In genomic region chr17:30236807-30237206, GRCh38 we compare ENCODE assay signal across 8 cellular contexts. TPM values are rescaled to one million over a fixed set of nuclear protein-coding genes. Genes with fewer than 3 reads are reported as not detected.
DNase-seq lines count a peak whose midpoint lies in the region; ATAC-seq, FAIRE-seq and TF ChIP-seq lines count a peak whose summit lies in the region.

No MANE protein-coding gene starts in this region.

- H3K36me3 ChIP-seq in fibroblast of lung (ENCODE audit: control insufficient read depth, insufficient read depth, low read length), result no peaks in the 10 kb centered on the region

- no peaks in the 10 kb centered on the region for H4K20me1 ChIP-seq in fibroblast of lung (ENCODE audit: control insufficient read depth, extremely low read depth, insufficient read depth, low read length)

- peaks cover 52 to 64% of the 10 kb centered on the region in 2 donors for H3K27me3 Mint-ChIP-seq in T-cell
- H3K27me3 Mint-ChIP-seq in osteocyte (ENCODE audit: unreplicated experiment), result peaks cover 42% of the 10 kb centered on the region

- peaks cover 17 to 34% (median 25%) of the 10 kb centered on the region in 3 donors for H3K4me1 Mint-ChIP-seq in T-cell
- peaks cover 14% of the 10 kb centered on the region for H3K4me1 Mint-ChIP-seq in osteocyte (ENCODE audit: unreplicated experiment)

- H2AFZ ChIP-seq in fibroblast of lung (ENCODE audit: low read length), result no peak overlapping the region

- H3K36me3 Mint-ChIP-seq in T-cell (no peaks in the 10 kb centered on the region), osteocyte (ENCODE audit: unreplicated experiment) (no peaks in the 10 kb centered on the region)

- H3K9me3 Mint-ChIP-seq in T-cell (no peaks in the 10 kb centered on the region), osteocyte (ENCODE audit: unreplicated experiment) (no peaks in the 10 kb centered on the region)

- ATAC-seq in T-cell (replicated peaks in 1 of 4) (no peak), HG02623 (IDR thresholded peaks at IDR 0.05; ENCODE audit: unreplicated experiment) (no peak)

- H3K79me2 ChIP-seq in fibroblast of lung (ENCODE audit: control insufficient read depth, insufficient read depth, low read length), result no peaks in the 10 kb centered on the region

- H3K4me3 ChIP-seq in GM12865 (ENCODE audit: low read depth, low read length) (peak overlapping the region; percentile 26), fibroblast of lung (replicated peaks in 1 of 4; ENCODE audit: control extremely low read depth in 1 of 4, insufficient read depth in 1 of 4, low read depth in 3 of 4, low read length in 4 of 4) (peak overlapping the region in 1 of 4 experiments; percentile 3)

- H3K9me3 ChIP-seq in fibroblast of lung (ENCODE audit: control insufficient read depth, insufficient read depth, low read depth, low read length), result no peaks in the 10 kb centered on the region

- FAIRE-seq in H54 (lab: Jason Lieb, UNC), result no peak

- TF ChIP-seq POLR2A in H54 (IDR thresholded peaks at IDR 0.05; ENCODE audit: low read depth, low read length), result no peak

- no peak overlapping the region for H3K27ac ChIP-seq in fibroblast of lung (ENCODE audit: insufficient read depth, low read length)

- peak; percentile 92 for DNase-seq in 8988T
- peak; percentile 51 for DNase-seq in GM12865 (ENCODE audit: low read depth)
- DNase-seq in T-cell, result peak in 1 of 34 experiments; percentile 9
- DNase-seq in fibroblast of lung (ENCODE audit: low read depth in 2 of 2), result peak; percentile 27 to 39
- DNase-seq in osteocyte (ENCODE audit: extremely low spot score, unreplicated experiment), result peak; percentile 89
- no peak for DNase-seq in H54 (ENCODE audit: insufficient read length, low spot score)
- no peak for DNase-seq in NCI-H1694 treated with DMSO at 0.1 percent for 48 hours (lab: John Stamatoyannopoulos, UW)

- H3K4me2 ChIP-seq in fibroblast of lung (ENCODE audit: extremely low read depth, insufficient read depth, low read length), result peak overlapping the region; percentile 66

- peak; percentile 48 for TF ChIP-seq CTCF in GM12865 (IDR thresholded peaks at IDR 0.05; ENCODE audit: insufficient read depth, low read depth, low read length, missing control alignments)
- TF ChIP-seq CTCF in fibroblast of lung (conservative IDR thresholded peaks at IDR 0.05 in 1 of 2, IDR thresholded peaks at IDR 0.05 in 1 of 2; ENCODE audit: low read depth in 1 of 2, low read length in 2 of 2), result peak; percentile 31 to 35
- TF ChIP-seq CTCF in osteocyte (IDR thresholded peaks at IDR 0.05), result peak; percentile 49

- peak overlapping the region; percentile 17 to 80 (median 25) for H3K4me3 Mint-ChIP-seq in T-cell
- no peak overlapping the region for H3K4me3 Mint-ChIP-seq in osteocyte (ENCODE audit: unreplicated experiment)

- POLR2A ChIA-PET in T-cell (lab: Charles Lee), result no interaction called here

- H3K27ac Mint-ChIP-seq in T-cell, result no peak overlapping the region
- H3K27ac Mint-ChIP-seq in osteocyte (ENCODE audit: unreplicated experiment), result no peak overlapping the region

- peaks cover 3% of the 10 kb centered on the region for H3K4me1 ChIP-seq in fibroblast of lung (ENCODE audit: control insufficient read depth, extremely low read depth, insufficient read depth, low read length)

- H3K27me3 ChIP-seq in fibroblast of lung (ENCODE audit: control insufficient read depth, insufficient read depth, low read length), result peaks cover 48% of the 10 kb centered on the region

- CTCF ChIA-PET in T-cell (lab: Charles Lee), result no interaction called here

- no peak overlapping the region for H3K9ac ChIP-seq in fibroblast of lung (ENCODE audit: insufficient read depth, low read length)

RNA-seq across cellular contexts. Expression of gene SLC6A4, which starts 1.3 kb away (rescaled TPM):
- under 1 TPM in 2 of 5 donors, not detected in 3; 0.18 to 0.32 TPM for total RNA-seq in T-cell
- total RNA-seq in fibroblast of lung, result under 0.01 TPM in 1 of 2 replicates, not detected in the other
- 0.02 TPM in 1 of 2 replicates, not detected in the other for polyA plus RNA-seq in fibroblast of lung
- not detected in 2 replicates for polyA plus RNA-seq in fibroblast of lung (2012)
- not detected in 2 replicates for polyA minus RNA-seq in fibroblast of lung (ENCODE audit: low replicate concordance)
- total RNA-seq in osteocyte, result 0.10 and 0.16 TPM in 2 replicates

RNA-seq across cellular contexts. Expression of gene BLMH, which starts 54.9 kb away (rescaled TPM):
- 10 to 100 TPM; 38.8 to 60.2 (median 47.4) TPM for total RNA-seq in T-cell
- total RNA-seq in fibroblast of lung, result 23.0 and 27.5 TPM in 2 replicates
- polyA plus RNA-seq in fibroblast of lung, result 25.7 and 26.1 TPM in 2 replicates
- 27.3 and 29.8 TPM in 2 replicates for polyA plus RNA-seq in fibroblast of lung (2012)
- 8.3 and 12.6 TPM in 2 replicates for polyA minus RNA-seq in fibroblast of lung (ENCODE audit: low replicate concordance)
- 67.0 TPM in 2 replicates for total RNA-seq in osteocyte

Comparison
In these comparisons a context has a peak if more than half of its experiments do, and no peak if none do; other contexts are left out.
1. DNase-seq: peak in 8988T (single experiment), GM12865 (single experiment), fibroblast of lung (2 of 2) and osteocyte (single experiment); none in H54 (single experiment) and NCI-H1694 treated with DMSO at 0.1 percent for 48 hours (single experiment).
2. Peak in every context shown above with its lines, with median percentiles within 50 percentile points of each other: CTCF ChIP-seq.